9 cellular contexts compared by ENCODE assay signal in the genomic region with DNA sequence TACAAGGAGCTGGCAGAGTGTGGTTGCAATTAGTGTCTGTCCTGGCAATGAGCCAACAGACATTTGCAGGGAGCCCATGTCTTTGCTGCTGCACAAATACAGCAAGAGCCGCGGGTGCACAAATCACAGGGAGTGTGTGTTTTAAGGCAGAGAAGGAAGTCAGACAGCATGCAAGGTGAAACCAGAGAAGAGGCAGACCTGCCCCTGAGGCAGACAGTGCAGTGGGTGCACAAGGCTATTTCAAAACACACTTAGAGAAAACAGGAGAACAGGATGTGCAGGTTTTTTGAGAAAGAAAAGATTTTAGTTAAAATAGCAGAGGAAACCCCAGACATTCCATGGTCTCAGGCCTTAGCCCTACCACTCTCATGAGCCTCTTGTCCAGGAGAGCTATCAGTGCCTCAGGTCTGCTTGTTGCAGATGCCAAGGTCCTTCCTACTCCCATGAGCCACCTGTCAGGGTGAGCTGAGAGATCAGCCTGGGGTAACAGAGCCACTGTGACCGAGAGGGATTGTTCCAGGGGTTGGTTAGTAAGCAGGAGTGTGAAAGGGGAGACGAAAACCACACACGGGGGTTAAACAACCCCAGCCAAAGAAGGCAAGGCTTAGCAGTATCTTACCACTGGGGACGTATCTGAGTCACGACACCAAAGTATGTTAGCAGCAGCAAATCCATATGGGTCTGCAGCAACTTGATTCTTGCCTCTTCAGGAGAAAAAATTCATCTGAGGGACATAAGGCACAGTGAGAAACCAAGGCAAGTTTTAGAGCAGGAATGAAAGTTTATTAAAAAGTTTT.
DNase-seq lines count a peak whose midpoint lies in the region; TF ChIP-seq lines count a peak whose summit lies in the region.
"Had no signal": no experiment of that assay in that cellular context is flagged by ENCODE, and none has a peak within 500 bp of the region (broad histone marks: within the 10 kb centered on the region; RNA-seq: fewer than 3 reads in every experiment).

No MANE protein-coding gene starts in this region.

- no peaks in the 10 kb centered on the region for H3K36me3 Mint-ChIP-seq in T-helper 2 cell treated with Interferon-gamma antibody and Interleukin-4, amounts not matched to agents 5 μg/mL and 100 μg/mL, for 36 hours (ENCODE audit: low read depth)
- H3K36me3 Mint-ChIP-seq in nephron (ENCODE audit: low read depth): peaks cover 10% of the 10 kb centered on the region

- no peak overlapping the region for H3K4me3 Mint-ChIP-seq in T-helper 2 cell treated with Interferon-gamma antibody and Interleukin-4, amounts not matched to agents 5 μg/mL and 100 μg/mL, for 36 hours
- no peak overlapping the region for H3K4me3 Mint-ChIP-seq in nephron

- no peaks in the 10 kb centered on the region for H3K27me3 Mint-ChIP-seq in T-helper 2 cell treated with Interferon-gamma antibody and Interleukin-4, amounts not matched to agents 5 μg/mL and 100 μg/mL, for 36 hours (ENCODE audit: low read depth)
- H3K27me3 Mint-ChIP-seq in nephron (ENCODE audit: low read depth): peaks cover 3% of the 10 kb centered on the region

- H3K27ac Mint-ChIP-seq in T-helper 2 cell treated with Interferon-gamma antibody and Interleukin-4, amounts not matched to agents 5 μg/mL and 100 μg/mL, for 36 hours: peak overlapping the region; percentile 13
- peak overlapping the region; percentile 1 to 36 (median 17) for H3K27ac Mint-ChIP-seq in nephron

- peaks cover 7% of the 10 kb centered on the region for H3K9me3 Mint-ChIP-seq in T-helper 2 cell treated with Interferon-gamma antibody and Interleukin-4, amounts not matched to agents 5 μg/mL and 100 μg/mL, for 36 hours
- peaks cover 26% of the 10 kb centered on the region for H3K9me3 Mint-ChIP-seq in nephron

- TF ChIP-seq CTCF in nephron (IDR thresholded peaks at IDR 0.05; ENCODE audit: unreplicated experiment in 3 of 3): no peak

- peaks cover 3% of the 10 kb centered on the region for H3K4me1 Mint-ChIP-seq in T-helper 2 cell treated with Interferon-gamma antibody and Interleukin-4, amounts not matched to agents 5 μg/mL and 100 μg/mL, for 36 hours (ENCODE audit: low read depth)
- H3K4me1 Mint-ChIP-seq in nephron: peaks cover 31% of the 10 kb centered on the region

- peak; percentile 4 for DNase-seq in NCI-H82 (lab: John Stamatoyannopoulos, UW)
- no peak for DNase-seq in NCI-H82 treated with DMSO at 0.1 percent for 48 hours (lab: John Stamatoyannopoulos, UW; ENCODE audit: unreplicated experiment)
- DNase-seq in NCI-H1694 treated with DMSO at 0.1 percent for 48 hours (lab: John Stamatoyannopoulos, UW): peak; percentile 69
- no peak for DNase-seq in T-helper 2 cell treated with Interferon-gamma antibody and Interleukin-4, amounts not matched to agents 5 μg/mL and 100 μg/mL, for 36 hours (ENCODE audit: low spot score)
- DNase-seq in HuH-7.5 (ENCODE audit: low spot score): no peak
- DNase-seq in Kasumi-1 (lab: John Stamatoyannopoulos, UW): no peak
- DNase-seq in HK-2 (ENCODE audit: unreplicated experiment): no peak
- DNase-seq: T1000 had no signal

Comparison
In these comparisons a context has a peak if more than half of its experiments do, and no peak if none do; other contexts are left out.
1. DNase-seq: peak in NCI-H82 (single experiment) and NCI-H1694 treated with DMSO at 0.1 percent for 48 hours (single experiment); none in NCI-H82 treated with DMSO at 0.1 percent for 48 hours (single experiment), T-helper 2 cell treated with Interferon-gamma antibody and Interleukin-4, amounts not matched to agents 5 μg/mL and 100 μg/mL, for 36 hours (single experiment), HuH-7.5 (single experiment), Kasumi-1 (0 of 2) and HK-2 (single experiment).